In genomic region chr11:106276859-106277436, GRCh38 we compare ENCODE assay signal across 11 cellular contexts.
DNase-seq lines count a peak whose midpoint lies in the region; ATAC-seq, FAIRE-seq and TF ChIP-seq lines count a peak whose summit lies in the region.
"Had no signal": no experiment of that assay in that cellular context is flagged by ENCODE, and none has a peak within 500 bp of the region (broad histone marks: within the 10 kb centered on the region; RNA-seq: fewer than 3 reads in every experiment).

No MANE protein-coding gene starts in this region.

- H3K9ac ChIP-seq in IMR-90 (ENCODE audit: low read depth, low read length) = no peak overlapping the region

- ATAC-seq in IMR-90 (ENCODE audit: low read depth) = peak; percentile 57
- no peak for ATAC-seq in naive thymus-derived CD4-positive, alpha-beta T cell
- ATAC-seq: activated T-cell treated with anti-CD3 and anti-CD28 coated beads, Interleukin-2, amount 50 U/mL, for 4 hours had no signal

- H3K14ac ChIP-seq in IMR-90 (replicated peaks; ENCODE audit: low read depth, low read length) = no peak overlapping the region

- H3K36me3 Mint-ChIP-seq in naive thymus-derived CD4-positive, alpha-beta T cell = no peaks in the 10 kb centered on the region

- no peaks in the 10 kb centered on the region for H4K20me1 ChIP-seq in IMR-90 (ENCODE audit: insufficient read depth, low read length)

- H2AFZ ChIP-seq in IMR-90 (replicated peaks; ENCODE audit: low read length, poor library complexity) = no peak overlapping the region

- no peak overlapping the region for H3K56ac ChIP-seq in IMR-90 (ENCODE audit: extremely low read depth, insufficient read depth, low read length)

- no peaks in the 10 kb centered on the region for H3K27me3 ChIP-seq in IMR-90 (ENCODE audit: control insufficient read depth, insufficient read depth, low read length)
- no peaks in the 10 kb centered on the region for H3K27me3 ChIP-seq in naive thymus-derived CD4-positive, alpha-beta T cell (ENCODE audit: control insufficient read depth in 2 of 2, insufficient read depth in 2 of 2, low read length in 2 of 2)

- peak; percentile 50 for TF ChIP-seq RAD21 in IMR-90 (IDR thresholded peaks at IDR 0.05; ENCODE audit: low read length)

- no peaks in the 10 kb centered on the region for H3K4me1 ChIP-seq in IMR-90 (ENCODE audit: control insufficient read depth, insufficient read depth, low read length)
- no peaks in the 10 kb centered on the region for H3K4me1 ChIP-seq in naive thymus-derived CD4-positive, alpha-beta T cell (ENCODE audit: control insufficient read depth in 2 of 2, insufficient read depth in 2 of 2, low read length in 2 of 2)

- intact Hi-C loops in IMR-90 (cut with micrococcal nuclease) = no loop called here
- intact Hi-C loops in naive thymus-derived CD4-positive, alpha-beta T cell (cut with micrococcal nuclease) = no loop called here

- no peak overlapping the region for H2AK5ac ChIP-seq in IMR-90 (ENCODE audit: low read depth, low read length)

- no peak overlapping the region for H4K8ac ChIP-seq in IMR-90 (ENCODE audit: low read depth in 2 of 2, low read length in 2 of 2)

- in situ Hi-C loops in IMR-90 (cut with MboI; ENCODE audit: low sequenced_read_pairs) (no loop called here), astrocyte of the cerebellum (cut with HindIII; ENCODE audit: low sequenced_read_pairs) (no loop called here)

- H3K4ac ChIP-seq in IMR-90 (ENCODE audit: low read depth, low read length) = no peak overlapping the region

- no peak overlapping the region for H3K27ac ChIP-seq in IMR-90 (ENCODE audit: insufficient read depth, low read length)
- H3K27ac ChIP-seq in naive thymus-derived CD4-positive, alpha-beta T cell (ENCODE audit: low read depth, low read length) = no peak overlapping the region

- POLR2A ChIA-PET in IMR-90 (lab: Charles Lee; ENCODE audit: unreplicated experiment) = no interaction called here
- POLR2A ChIA-PET in naive thymus-derived CD4-positive, alpha-beta T cell (lab: Charles Lee) = no interaction called here

- H3K9me1 ChIP-seq in IMR-90 (ENCODE audit: insufficient read depth, low read length) = no peaks in the 10 kb centered on the region

- no peaks in the 10 kb centered on the region for H3K4me1 Mint-ChIP-seq in naive thymus-derived CD4-positive, alpha-beta T cell

- no peak overlapping the region for H2BK120ac ChIP-seq in IMR-90 (ENCODE audit: low read depth, low read length)

- no peak overlapping the region for H3K18ac ChIP-seq in IMR-90 (ENCODE audit: low read depth, low read length)

- H2BK20ac ChIP-seq in IMR-90 (ENCODE audit: low read depth, low read length) = no peak overlapping the region

- TF ChIP-seq CTCF in IMR-90 (conservative IDR thresholded peaks at IDR 0.05; ENCODE audit: low read depth, low read length) = peak; percentile 35
- TF ChIP-seq CTCF in astrocyte of the cerebellum (IDR thresholded peaks at IDR 0.05; ENCODE audit: low read depth, low read length, missing control alignments) = peak; percentile 58

- H3K36me3 ChIP-seq in IMR-90 (ENCODE audit: control insufficient read depth, insufficient read depth, low read length) = no peaks in the 10 kb centered on the region
- H3K36me3 ChIP-seq in naive thymus-derived CD4-positive, alpha-beta T cell (ENCODE audit: control insufficient read depth in 2 of 3, insufficient read depth in 3 of 3, low read length in 3 of 3) = no peaks in the 10 kb centered on the region

- no TSS peak for BruUV-seq in IMR-90 (replicated peaks; lab: Mats Ljungman, UMichigan)

- no peak overlapping the region for H3K4me3 Mint-ChIP-seq in naive thymus-derived CD4-positive, alpha-beta T cell
- H3K4me3 Mint-ChIP-seq: activated T-cell treated with anti-CD3 and anti-CD28 coated beads, Interleukin-2, amount 50 U/mL, for 4 hours had no signal

- FAIRE-seq in GM12892 (lab: Jason Lieb, UNC) = no peak

- CTCF ChIA-PET in IMR-90 (lab: Yijun Ruan, JAX) = no interaction called here
- CTCF ChIA-PET in naive thymus-derived CD4-positive, alpha-beta T cell (lab: Charles Lee) = no interaction called here

- no peak overlapping the region for H2AK9ac ChIP-seq in IMR-90 (replicated peaks; ENCODE audit: low read depth, low read length, poor library complexity)

- TF ChIP-seq POLR2A in IMR-90 (IDR thresholded peaks at IDR 0.05; ENCODE audit: low read depth, low read length) (no peak), GM12892 (IDR thresholded peaks at IDR 0.05; ENCODE audit: low read depth, low read length) (no peak)

- H3K9me3 ChIP-seq in IMR-90 (ENCODE audit: control insufficient read depth, insufficient read depth, low read length) = no peaks in the 10 kb centered on the region
- H3K9me3 ChIP-seq in naive thymus-derived CD4-positive, alpha-beta T cell (ENCODE audit: control insufficient read depth in 2 of 3, low read length in 3 of 3) = no peaks in the 10 kb centered on the region

- H2BK5ac ChIP-seq in IMR-90 (ENCODE audit: low read depth, low read length, poor library complexity, severe bottlenecking) = no peak overlapping the region

- H3K79me1 ChIP-seq in IMR-90 (ENCODE audit: low read depth in 1 of 2, low read length in 2 of 2) = no peaks in the 10 kb centered on the region

- H3K4me3 ChIP-seq in IMR-90 (ENCODE audit: insufficient read depth, low read depth, low read length) (no peak overlapping the region), astrocyte of the cerebellum (ENCODE audit: low read depth, low read length) (no peak overlapping the region)
- H3K4me3 ChIP-seq in naive thymus-derived CD4-positive, alpha-beta T cell (ENCODE audit: low read length) = no peak overlapping the region
- H3K4me3 ChIP-seq: lung had no signal

- peaks cover 0 to 16% (median 4%) of the 10 kb centered on the region in 5 donors for H3K27me3 Mint-ChIP-seq in naive thymus-derived CD4-positive, alpha-beta T cell

- no peak overlapping the region for H2BK15ac ChIP-seq in IMR-90 (ENCODE audit: low read depth, low read length)

- H3K27ac Mint-ChIP-seq in naive thymus-derived CD4-positive, alpha-beta T cell = no peak overlapping the region

- WGBS in IMR-90 (ENCODE audit: extremely low coverage in 2 of 2, insufficient read length in 1 of 2), 2 experiments = no CpG with 5 or more reads among the region's 2 CpGs

- H4K5ac ChIP-seq in IMR-90 (ENCODE audit: low read depth, low read length) = no peak overlapping the region

- dilution Hi-C loops in IMR-90 (cut with HindIII; ENCODE audit: low sequenced_read_pairs, unreplicated experiment) = no loop called here

- no peak overlapping the region for H3K23ac ChIP-seq in IMR-90 (ENCODE audit: low read depth, low read length)

- DNase-seq in DMS53 treated with DMSO at 0.1 percent for 48 hours (lab: John Stamatoyannopoulos, UW; ENCODE audit: unreplicated experiment) (peak; percentile 26), IMR-90 (peak; percentile 4), astrocyte of the cerebellum (ENCODE audit: low read depth) (no peak), kidney tubule cell (ENCODE audit: low spot score) (peak; percentile 34), GM12892 (ENCODE audit: insufficient read length) (no peak), pons (ENCODE audit: low spot score) (no peak)
- DNase-seq in naive thymus-derived CD4-positive, alpha-beta T cell = no peak
- DNase-seq in activated T-cell treated with anti-CD3 and anti-CD28 coated beads, Interleukin-2, amount 50 U/mL, for 1 hour = no peak
- DNase-seq: activated T-cell treated with anti-CD3 and anti-CD28 coated beads, Interleukin-2, amount 50 U/mL, for 4 hours; SHP77 had no signal

- no peak overlapping the region for H3K4me2 ChIP-seq in IMR-90 (ENCODE audit: low read depth, low read length)

- H4K91ac ChIP-seq in IMR-90 (ENCODE audit: insufficient read depth, low read depth, low read length) = no peak overlapping the region

- peaks cover 2 to 25% (median 6%) of the 10 kb centered on the region in 11 donors for H3K9me3 Mint-ChIP-seq in naive thymus-derived CD4-positive, alpha-beta T cell

TF ChIP-seq in IMR-90, 13 proteins besides CTCF, POLR2A, EP300 and RAD21:
- TF ChIP-seq RFX5 (IDR thresholded peaks at IDR 0.05; ENCODE audit: low read depth, low read length) (no peak), USF2 (IDR thresholded peaks at IDR 0.05; ENCODE audit: low read depth, low read length) (no peak), ELK1 (IDR thresholded peaks at IDR 0.05; ENCODE audit: borderline replicate concordance, low read depth, low read length) (no peak), MAZ (IDR thresholded peaks at IDR 0.05; ENCODE audit: borderline replicate concordance, low read depth, low read length) (no peak), CHD1 (IDR thresholded peaks at IDR 0.05; ENCODE audit: low read depth, low read length) (no peak), BHLHE40 (IDR thresholded peaks at IDR 0.05; ENCODE audit: low read depth, low read length) (no peak), MXI1 (IDR thresholded peaks at IDR 0.05; ENCODE audit: borderline replicate concordance, low read depth, low read length) (no peak), SMC3 (IDR thresholded peaks at IDR 0.05; ENCODE audit: low read depth, low read length) (no peak), NFE2L2 (IDR thresholded peaks at IDR 0.05; ENCODE audit: low read depth, low read length) (no peak)

Comparison
In these comparisons a context has a peak if more than half of its experiments do, and no peak if none do; other contexts are left out.
1. DNase-seq: peak in DMS53 treated with DMSO at 0.1 percent for 48 hours (single experiment), IMR-90 (single experiment) and kidney tubule cell (single experiment); none in astrocyte of the cerebellum (single experiment), naive thymus-derived CD4-positive, alpha-beta T cell (0 of 9), GM12892 (single experiment), activated T-cell treated with anti-CD3 and anti-CD28 coated beads, Interleukin-2, amount 50 U/mL, for 1 hour (single experiment) and pons (single experiment).